15 cellular contexts compared by ENCODE assay signal in the genomic region with DNA sequence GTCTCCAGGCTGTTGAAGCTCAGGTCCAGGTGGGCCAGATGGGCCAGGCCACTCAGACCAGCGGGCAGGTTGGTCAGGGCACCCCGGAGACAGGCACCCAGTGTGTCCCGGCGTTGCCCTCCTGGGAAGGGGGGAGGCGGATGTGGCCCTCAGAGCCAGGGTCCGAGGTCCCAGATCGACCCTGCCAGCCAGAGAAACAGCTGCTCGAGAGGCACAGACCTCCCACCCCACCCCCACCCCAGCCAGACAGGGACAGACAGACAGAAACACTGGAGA. TPM values are rescaled to one million over a fixed set of nuclear protein-coding genes. Genes with fewer than 3 reads are reported as not detected.
DNase-seq lines count a peak whose midpoint lies in the region; FAIRE-seq and TF ChIP-seq lines count a peak whose summit lies in the region.
"Had no signal": no experiment of that assay in that cellular context is flagged by ENCODE, and none has a peak within 500 bp of the region (broad histone marks: within the 10 kb centered on the region; RNA-seq: fewer than 3 reads in every experiment).

No MANE protein-coding gene starts in this region.

- no peak for TF ChIP-seq EP300 in tibial nerve (IDR thresholded peaks at IDR 0.05)

- H3K79me2 ChIP-seq in hepatocyte = peaks cover 17% of the 10 kb centered on the region

- H3K27ac ChIP-seq in hepatocyte = no peak overlapping the region
- H3K27ac ChIP-seq in tibial nerve = no peak overlapping the region

- peak overlapping the region; percentile 98 for H3K4me2 ChIP-seq in hepatocyte

- H3K9me2 ChIP-seq in hepatocyte (replicated peaks; ENCODE audit: insufficient read depth) = no peaks in the 10 kb centered on the region

- H3K9me3 ChIP-seq in hepatocyte (ENCODE audit: low read depth) (no peaks in the 10 kb centered on the region), tibial nerve (no peaks in the 10 kb centered on the region)

- H3K4me3 ChIP-seq in AG09309 (ENCODE audit: control insufficient read depth, low read depth, low read length) (peak overlapping the region; percentile 66; the same call in 1 of the 2 replicates), GM06990 (replicated peaks; ENCODE audit: low read depth, low read length) (peak overlapping the region; percentile 64), WI38 (ENCODE audit: low read depth, low read length) (peak overlapping the region; percentile 68), hepatocyte (no peak overlapping the region), tibial nerve (no peak overlapping the region)

- TF ChIP-seq CTCF in AG09309 (IDR thresholded peaks at IDR 0.05; ENCODE audit: control insufficient read depth, insufficient read depth, low read depth, low read length, missing control alignments) = no peak
- TF ChIP-seq CTCF in GM06990 (IDR thresholded peaks at IDR 0.05; ENCODE audit: insufficient read depth, low read length, poor library complexity, severe bottlenecking) = no peak
- no peak for TF ChIP-seq CTCF in WI38 (IDR thresholded peaks at IDR 0.05; ENCODE audit: low read depth, low read length)
- TF ChIP-seq CTCF in hepatocyte (IDR thresholded peaks at IDR 0.05; ENCODE audit: poor library complexity) = no peak
- TF ChIP-seq CTCF in tibial nerve (IDR thresholded peaks at IDR 0.05) = no peak

- peaks cover 5% of the 10 kb centered on the region for H3K4me1 ChIP-seq in hepatocyte (ENCODE audit: insufficient read depth)
- H3K4me1 ChIP-seq in tibial nerve = peaks cover 0 to 38% (median 14%) of the 10 kb centered on the region in 4 donors

- H3K27me3 ChIP-seq in GM06990 (replicated peaks; ENCODE audit: control insufficient read depth, insufficient read depth, low read length) = no peaks in the 10 kb centered on the region
- no peaks in the 10 kb centered on the region for H3K27me3 ChIP-seq in hepatocyte
- H3K27me3 ChIP-seq in tibial nerve = no peaks in the 10 kb centered on the region

- no peak for FAIRE-seq in GM12892 (lab: Jason Lieb, UNC)

- H3K36me3 ChIP-seq in GM06990 (ENCODE audit: control insufficient read depth, insufficient read depth, low read length) = peaks cover 10% of the 10 kb centered on the region
- H3K36me3 ChIP-seq in hepatocyte (replicated peaks; ENCODE audit: insufficient read depth, low read depth) = no peaks in the 10 kb centered on the region
- peaks cover 0 to 46% (median 0%) of the 10 kb centered on the region in 3 donors for H3K36me3 ChIP-seq in tibial nerve

- TF ChIP-seq POLR2A in GM12892 (IDR thresholded peaks at IDR 0.05; ENCODE audit: low read depth, low read length) (no peak), tibial nerve (IDR thresholded peaks at IDR 0.05) (no peak)

- DNase-seq in AG09309 (ENCODE audit: low read depth) (no peak), GM06990 (ENCODE audit: extremely low read depth, insufficient read length) (no peak), hepatocyte (ENCODE audit: low spot score) (no peak), GM12892 (ENCODE audit: insufficient read length) (no peak), SHP77 treated with DMSO at 0.1 percent for 48 hours (lab: John Stamatoyannopoulos, UW) (no peak), G401 (ENCODE audit: low spot score) (no peak), tibial nerve (ENCODE audit: low spot score in 2 of 2) (no peak)
- DNase-seq: effector CD8-positive, alpha-beta T cell; GOT3; kidney glomerular epithelial cell; NCI-H2227 treated with DMSO at 0.1 percent for 48 hours; right cardiac atrium; T-helper 9 cell had no signal

- H2AFZ ChIP-seq in hepatocyte = no peak overlapping the region

- in situ Hi-C loops in G401 (cut with HindIII; ENCODE audit: low sequenced_read_pairs) = no loop called here

- 95% methylated on average over 8 of the region's 8 CpGs for WGBS in hepatocyte (ENCODE audit: low lambda C conversion rate, missing lambda C conversion rate)
- 83 to 100% methylated on average over 1 to 5 of the region's 8 CpGs for WGBS in tibial nerve, 2 donors

- no peaks in the 10 kb centered on the region for H4K20me1 ChIP-seq in hepatocyte (ENCODE audit: insufficient read depth, poor library complexity, severe bottlenecking)

RNA-seq across cellular contexts. Expression of a gene that starts 1.6 kb away (rescaled TPM):
- total RNA-seq in hepatocyte (7.1 and 11.1 TPM in 2 replicates), tibial nerve (10 to 100 TPM; 32.2 to 67.5 (median 35.9) TPM)
- polyA plus RNA-seq in hepatocyte = 16.3 and 29.5 TPM in 2 replicates
- polyA plus RNA-seq in GM12892 (2012; ENCODE audit: missing spikeins) = 5.0 TPM
- total RNA-seq in G401 (2014; rRNA removed; shearing (Covaris generic)) = 25.5 and 29.5 TPM in 2 replicates

RNA-seq across cellular contexts. Expression of a gene that starts 5.3 kb away (rescaled TPM):
- total RNA-seq in hepatocyte (11.1 and 16.2 TPM in 2 replicates), tibial nerve (10 to 100 TPM in 2 of 4 donors, 1 to 10 TPM in 2; 8.0 to 17.5 (median 10.0) TPM)
- polyA plus RNA-seq in hepatocyte = 19.7 and 23.7 TPM in 2 replicates
- polyA plus RNA-seq in GM12892 (2012; ENCODE audit: missing spikeins) = 5.7 TPM
- total RNA-seq in G401 (2014; rRNA removed; shearing (Covaris generic)) = 48.2 and 76.5 TPM in 2 replicates

RNA-seq across cellular contexts. Expression of a gene that starts 6.4 kb away (rescaled TPM):
- total RNA-seq in hepatocyte (342 and 401 TPM in 2 replicates), tibial nerve (100 to 1,000 TPM; 404 to 765 (median 584) TPM)
- polyA plus RNA-seq in hepatocyte = 468 and 539 TPM in 2 replicates
- polyA plus RNA-seq in GM12892 (2012; ENCODE audit: missing spikeins) = 3,963 TPM
- 411 and 422 TPM in 2 replicates for total RNA-seq in G401 (2014; rRNA removed; shearing (Covaris generic))

RNA-seq across cellular contexts. Expression of a gene that starts 13.5 kb away (rescaled TPM):
- total RNA-seq in hepatocyte = not detected in 2 replicates
- 0.39 TPM in 1 of 2 replicates, not detected in the other for polyA plus RNA-seq in hepatocyte
- 1.9 TPM for polyA plus RNA-seq in GM12892 (2012; ENCODE audit: missing spikeins)
- 0.74 and 0.95 TPM in 2 replicates for total RNA-seq in G401 (2014; rRNA removed; shearing (Covaris generic))
- total RNA-seq in tibial nerve = not detected
- total RNA-seq: subcutaneous adipose tissue had no signal

RNA-seq across cellular contexts. Expression of a gene that starts 15.3 kb away (rescaled TPM):
- total RNA-seq in hepatocyte (12.2 and 12.9 TPM in 2 replicates), tibial nerve (100 to 1,000 TPM; 136 to 314 (median 187) TPM)
- 50.0 and 57.3 TPM in 2 replicates for polyA plus RNA-seq in hepatocyte
- 5.5 TPM for polyA plus RNA-seq in GM12892 (2012; ENCODE audit: missing spikeins)
- 8.2 and 10.3 TPM in 2 replicates for total RNA-seq in G401 (2014; rRNA removed; shearing (Covaris generic))

Comparison
In these comparisons a context has a peak if more than half of its experiments do, and no peak if none do; other contexts are left out.
1. H3K4me3 ChIP-seq: peak in AG09309 (single experiment), GM06990 (single experiment) and WI38 (single experiment); none in hepatocyte (single experiment) and tibial nerve (0 of 4).